ENCODE assay signal across 18 cellular contexts in genomic region chr4:102504941-102505340, GRCh38. TPM values are rescaled to one million over a fixed set of nuclear protein-coding genes. Genes with fewer than 3 reads are reported as not detected.
DNase-seq lines count a peak whose midpoint lies in the region; ATAC-seq and TF ChIP-seq lines count a peak whose summit lies in the region.
"Had no signal": no experiment of that assay in that cellular context is flagged by ENCODE, and none has a peak within 500 bp of the region (broad histone marks: within the 10 kb centered on the region; RNA-seq: fewer than 3 reads in every experiment).

No MANE protein-coding gene starts in this region.

- H3K27ac Mint-ChIP-seq in activated CD4-positive, alpha-beta T cell treated with anti-CD3 and anti-CD28 coated beads for 36 hours: peak overlapping the region; percentile 77
- H3K27ac Mint-ChIP-seq in activated naive CD8-positive, alpha-beta T cell: peak overlapping the region; percentile 61
- no peak overlapping the region for H3K27ac Mint-ChIP-seq in neural crest cell (ENCODE audit: unreplicated experiment)

- no peak overlapping the region for H3K56ac ChIP-seq in IMR-90 (ENCODE audit: extremely low read depth, insufficient read depth, low read length)

- in situ Hi-C loops in IMR-90 (cut with MboI; ENCODE audit: low sequenced_read_pairs): no loop called here

- peaks cover 8% of the 10 kb centered on the region; the same call in 1 of the 2 replicates for H4K20me1 ChIP-seq in IMR-90 (ENCODE audit: insufficient read depth, low read length)

- H3K4me1 ChIP-seq in IMR-90 (ENCODE audit: control insufficient read depth, insufficient read depth, low read length): peaks cover 3% of the 10 kb centered on the region; the same call in 1 of the 2 replicates

- intact Hi-C loops in activated CD4-positive, alpha-beta T cell treated with anti-CD3 and anti-CD28 coated beads for 36 hours (cut with DNase I, micrococcal nuclease): loop anchor here (5.0 kb wide), 3 partner anchors 32 to 1158 kb away; partner anchors contain the start of gene PPP3CA (in 1 of the 2)
- intact Hi-C loops in IMR-90 (cut with micrococcal nuclease): loop anchor here (5.0 to 10.0 kb wide), 4 partner anchors 53 to 507 kb away; partner anchors contain the start of gene UBE2D3

- no peak overlapping the region for H3K4me3 ChIP-seq in IMR-90 (ENCODE audit: insufficient read depth, low read depth, low read length)
- H3K4me3 ChIP-seq: colonic mucosa, testis had no signal

- H2AK5ac ChIP-seq in IMR-90 (ENCODE audit: low read depth, low read length): no peak overlapping the region

- TF ChIP-seq CTCF in IMR-90 (conservative IDR thresholded peaks at IDR 0.05; ENCODE audit: low read depth, low read length) (no peak), neural crest cell (conservative IDR thresholded peaks at IDR 0.05) (no peak)

- no peaks in the 10 kb centered on the region for H3K27me3 ChIP-seq in IMR-90 (ENCODE audit: control insufficient read depth, insufficient read depth, low read length)
- H3K27me3 ChIP-seq: colonic mucosa, testis had no signal

- H3K4me1 Mint-ChIP-seq in activated CD4-positive, alpha-beta T cell treated with anti-CD3 and anti-CD28 coated beads for 36 hours: peaks cover 52% of the 10 kb centered on the region
- peaks cover 58% of the 10 kb centered on the region for H3K4me1 Mint-ChIP-seq in activated naive CD8-positive, alpha-beta T cell (ENCODE audit: low read depth)
- peaks cover 35% of the 10 kb centered on the region for H3K4me1 Mint-ChIP-seq in neural crest cell

- no peak overlapping the region for H2BK20ac ChIP-seq in IMR-90 (ENCODE audit: low read depth, low read length)

- H3K9me3 Mint-ChIP-seq in activated CD4-positive, alpha-beta T cell treated with anti-CD3 and anti-CD28 coated beads for 36 hours (ENCODE audit: low read depth): no peaks in the 10 kb centered on the region
- no peaks in the 10 kb centered on the region for H3K9me3 Mint-ChIP-seq in activated naive CD8-positive, alpha-beta T cell (ENCODE audit: low read depth)
- no peaks in the 10 kb centered on the region for H3K9me3 Mint-ChIP-seq in neural crest cell

- CTCF ChIA-PET in activated CD4-positive, alpha-beta T cell treated with anti-CD3 and anti-CD28 coated beads for 36 hours (lab: Charles Lee): interaction anchor here (0.7 to 0.9 kb wide), 2 partner anchors 14 to 95 kb away, joined by 3 read pairs; no protein-coding TSS in a partner anchor
- CTCF ChIA-PET in IMR-90 (lab: Yijun Ruan, JAX): no interaction called here

- peak overlapping the region; percentile 97 for H3K4me3 Mint-ChIP-seq in activated CD4-positive, alpha-beta T cell treated with anti-CD3 and anti-CD28 coated beads for 36 hours
- peak overlapping the region; percentile 89 for H3K4me3 Mint-ChIP-seq in activated naive CD8-positive, alpha-beta T cell
- peak overlapping the region; percentile 31 for H3K4me3 Mint-ChIP-seq in neural crest cell

- dilution Hi-C loops in IMR-90 (cut with HindIII; ENCODE audit: low sequenced_read_pairs, unreplicated experiment): no loop called here

- no peak overlapping the region for H4K91ac ChIP-seq in IMR-90 (ENCODE audit: insufficient read depth, low read depth, low read length)

- H2AK9ac ChIP-seq in IMR-90 (replicated peaks; ENCODE audit: low read depth, low read length, poor library complexity): no peak overlapping the region

- no peaks in the 10 kb centered on the region for H3K9me3 ChIP-seq in IMR-90 (ENCODE audit: control insufficient read depth, insufficient read depth, low read length)
- H3K9me3 ChIP-seq: colonic mucosa, lower lobe of right lung, testis had no signal

- H3K9ac ChIP-seq in IMR-90 (ENCODE audit: low read depth, low read length): no peak overlapping the region

- no peaks in the 10 kb centered on the region for H3K27me3 Mint-ChIP-seq in activated CD4-positive, alpha-beta T cell treated with anti-CD3 and anti-CD28 coated beads for 36 hours
- no peaks in the 10 kb centered on the region for H3K27me3 Mint-ChIP-seq in activated naive CD8-positive, alpha-beta T cell
- H3K27me3 Mint-ChIP-seq in neural crest cell (ENCODE audit: low read depth): no peaks in the 10 kb centered on the region

- no peak for TF ChIP-seq RAD21 in IMR-90 (IDR thresholded peaks at IDR 0.05; ENCODE audit: low read length)

- no peak overlapping the region for H3K27ac ChIP-seq in IMR-90 (ENCODE audit: insufficient read depth, low read length)
- H3K27ac ChIP-seq: colonic mucosa had no signal

- no peak overlapping the region for H2BK120ac ChIP-seq in IMR-90 (ENCODE audit: low read depth, low read length)

- H3K79me1 ChIP-seq in IMR-90 (ENCODE audit: low read depth in 1 of 2, low read length in 2 of 2): peaks cover 9 to 42% of the 10 kb centered on the region in 2 experiments

- 0 out of 2 replicates have a peak, but pooled peaks cover 6% of the 10 kb centered on the region for H3K9me1 ChIP-seq in IMR-90 (ENCODE audit: insufficient read depth, low read length)

- no CpG with 5 or more reads among the region's 1 CpG for WGBS in IMR-90 (ENCODE audit: extremely low coverage in 2 of 2, insufficient read length in 1 of 2), 2 experiments

- H2BK5ac ChIP-seq in IMR-90 (ENCODE audit: low read depth, low read length, poor library complexity, severe bottlenecking): no peak overlapping the region

- no peak overlapping the region for H3K18ac ChIP-seq in IMR-90 (ENCODE audit: low read depth, low read length)

- H3K4ac ChIP-seq in IMR-90 (ENCODE audit: low read depth, low read length): no peak overlapping the region

- H3K4me2 ChIP-seq in IMR-90 (ENCODE audit: low read depth, low read length): no peak overlapping the region

- H3K36me3 ChIP-seq in IMR-90 (ENCODE audit: control insufficient read depth, insufficient read depth, low read length): no peaks in the 10 kb centered on the region; the same call in 1 of the 2 replicates
- H3K36me3 ChIP-seq: colonic mucosa, lower lobe of right lung had no signal

- ATAC-seq in activated CD4-positive, alpha-beta T cell treated with anti-CD3 and anti-CD28 coated beads for 36 hours: no peak
- ATAC-seq in IMR-90 (ENCODE audit: low read depth): no peak
- no peak for ATAC-seq in GM19455 (IDR thresholded peaks at IDR 0.05; ENCODE audit: unreplicated experiment)
- ATAC-seq: lower lobe of right lung had no signal

- H3K36me3 Mint-ChIP-seq in activated CD4-positive, alpha-beta T cell treated with anti-CD3 and anti-CD28 coated beads for 36 hours (ENCODE audit: low read depth): peaks cover 51% of the 10 kb centered on the region
- peaks cover 27% of the 10 kb centered on the region for H3K36me3 Mint-ChIP-seq in activated naive CD8-positive, alpha-beta T cell
- H3K36me3 Mint-ChIP-seq in neural crest cell (ENCODE audit: low read depth): no peaks in the 10 kb centered on the region

- H3K14ac ChIP-seq in IMR-90 (replicated peaks; ENCODE audit: low read depth, low read length): no peak overlapping the region

- DNase-seq in activated CD4-positive, alpha-beta T cell treated with anti-CD3 and anti-CD28 coated beads for 36 hours: no peak
- no peak for DNase-seq in activated CD4-positive, alpha-beta T cell treated with anti-CD3 and anti-CD28 coated beads, Interleukin-2, amount 50 U/mL, for 48 hours
- DNase-seq in IMR-90 (no peak), neural crest cell (ENCODE audit: low read depth, low spot score) (no peak), HCEC 1CT (no peak), D341Med (ENCODE audit: low spot score) (no peak)
- DNase-seq: activated CD4-positive, alpha-beta T cell treated with anti-CD3 and anti-CD28 coated beads, Interleukin-2, amount 50 U/mL, for 1 hour; colonic mucosa; DMS 273 treated with DMSO at 0.1 percent for 48 hours; lower lobe of right lung; NCI-H1092; NCI-H345; nucleus accumbens; OCI-M1; SW 1271; testis had no signal

- no peak for TF ChIP-seq POLR2A in IMR-90 (IDR thresholded peaks at IDR 0.05; ENCODE audit: low read depth, low read length)

- H4K8ac ChIP-seq in IMR-90 (ENCODE audit: low read depth in 2 of 2, low read length in 2 of 2): no peak overlapping the region

- no peak overlapping the region for H3K23ac ChIP-seq in IMR-90 (ENCODE audit: low read depth, low read length)

- POLR2A ChIA-PET in activated CD4-positive, alpha-beta T cell treated with anti-CD3 and anti-CD28 coated beads for 36 hours (lab: Charles Lee): no interaction called here
- POLR2A ChIA-PET in IMR-90 (lab: Charles Lee; ENCODE audit: unreplicated experiment): no interaction called here

- no peak overlapping the region for H4K5ac ChIP-seq in IMR-90 (ENCODE audit: low read depth, low read length)

- H2AFZ ChIP-seq in IMR-90 (replicated peaks; ENCODE audit: low read length, poor library complexity): no peak overlapping the region

- BruUV-seq in IMR-90 (replicated peaks; lab: Mats Ljungman, UMichigan): no TSS peak

- no peak overlapping the region for H2BK15ac ChIP-seq in IMR-90 (ENCODE audit: low read depth, low read length)

TF ChIP-seq in IMR-90, 13 proteins besides CTCF, POLR2A, EP300 and RAD21:
- no peak for TF ChIP-seq SMC3 (IDR thresholded peaks at IDR 0.05; ENCODE audit: low read depth, low read length)
- TF ChIP-seq MAZ (IDR thresholded peaks at IDR 0.05; ENCODE audit: borderline replicate concordance, low read depth, low read length): no peak
- 0 out of 2 replicates have a peak, but pooled peaks have one; percentile 18 for TF ChIP-seq CEBPB (IDR thresholded peaks at IDR 0.05; ENCODE audit: low read depth, low read length)
- TF ChIP-seq NFE2L2 (IDR thresholded peaks at IDR 0.05; ENCODE audit: low read depth, low read length): no peak
- TF ChIP-seq BHLHE40 (IDR thresholded peaks at IDR 0.05; ENCODE audit: low read depth, low read length): no peak

RNA-seq across cellular contexts. Expression of gene NFKB1, which starts 3.8 kb away (rescaled TPM):
- total RNA-seq in activated CD4-positive, alpha-beta T cell treated with anti-CD3 and anti-CD28 coated beads for 36 hours: 100 to 1,000 TPM; 167 to 174 TPM
- 23.6 and 24.6 TPM in 2 replicates for total RNA-seq in IMR-90 (2012; rRNA removed)
- 16.3 and 19.8 TPM in 2 replicates for polyA plus RNA-seq in IMR-90 (2012; rRNA removed)
- 11.9 and 13.2 TPM in 2 replicates for polyA plus RNA-seq in IMR-90 (2012; cell fraction: cytosol; rRNA removed)
- polyA plus RNA-seq in IMR-90 (2012; cell fraction: nucleus; rRNA removed; ENCODE audit: low replicate concordance): 18.9 and 34.9 TPM in 2 replicates
- 19.1 and 24.6 TPM in 2 replicates for total RNA-seq in neural crest cell

Comparison
In these comparisons a context has a peak if more than half of its experiments do, and no peak if none do; other contexts are left out.
1. H3K4me3 Mint-ChIP-seq: peak in every context shown above with its lines; median percentile 97 in activated CD4-positive, alpha-beta T cell treated with anti-CD3 and anti-CD28 coated beads for 36 hours; 89 in activated naive CD8-positive, alpha-beta T cell; 31 in neural crest cell.